ENCODE assay signal across 18 cellular contexts in genomic region chr5:144712090-144712489, GRCh38.
DNase-seq lines count a peak whose midpoint lies in the region; ATAC-seq, FAIRE-seq and TF ChIP-seq lines count a peak whose summit lies in the region.
"Had no signal": no experiment of that assay in that cellular context is flagged by ENCODE, and none has a peak within 500 bp of the region (broad histone marks: within the 10 kb centered on the region; RNA-seq: fewer than 3 reads in every experiment).

No MANE protein-coding gene starts in this region.

- DNase-seq in GM12878 (ENCODE audit: low read depth, low spot score) (peak; percentile 15), kidney tubule cell (ENCODE audit: low spot score) (no peak), HK-2 (ENCODE audit: unreplicated experiment) (no peak), NCI-H2227 (lab: John Stamatoyannopoulos, UW; ENCODE audit: unreplicated experiment) (no peak), epidermal melanocyte (ENCODE audit: insufficient read length, low spot score) (no peak)
- DNase-seq: activated CD4-positive, CD25-positive, alpha-beta regulatory T cell; activated T-cell treated with anti-CD3 and anti-CD28 coated beads, Interleukin-2, amount 50 U/mL, for 48 hours; Caco-2; mammary epithelial cell; NCI-H2171 treated with DMSO at 0.1 percent for 48 hours; posterior cingulate gyrus; stimulated activated CD4-positive, alpha-beta T cell treated with anti-CD3 and anti-CD28 coated beads, Interleukin-1b, Interleukin-23, amount 100 ng/mL, for 48 hours; stimulated activated naive CD8-positive, alpha-beta T cell treated with anti-CD3 and anti-CD28 coated beads, Interleukin-15, Interleukin-2, amounts not matched to agents 100 U/mL and 50 U/mL, for 24 hours had no signal

- H3K27ac ChIP-seq in GM12878 (ENCODE audit: control insufficient read depth, insufficient read depth), result no peak overlapping the region
- H3K27ac ChIP-seq: KMS-11 had no signal

- CTCF ChIA-PET in GM12878 (lab: Yijun Ruan, JAX), result no interaction called here

- H3K4me1 ChIP-seq in GM12878 (ENCODE audit: control insufficient read depth, insufficient read depth, low read length), result no peaks in the 10 kb centered on the region
- H3K4me1 ChIP-seq: Caco-2 had no signal

- no peak overlapping the region for H3K4me2 ChIP-seq in GM12878 (ENCODE audit: control insufficient read depth, insufficient read depth)
- H3K4me2 ChIP-seq: KMS-11 had no signal

- no peaks in the 10 kb centered on the region for H3K79me2 ChIP-seq in GM12878 (ENCODE audit: control insufficient read depth, insufficient read depth, low read length)

- no peak for TF ChIP-seq RAD21 in GM12878 (IDR thresholded peaks at IDR 0.05; ENCODE audit: insufficient read depth, low read depth, low read length)

- H3K36me3 ChIP-seq in GM12878 (ENCODE audit: control insufficient read depth in 2 of 2, insufficient read depth in 2 of 2, low read length in 1 of 2), result no peaks in the 10 kb centered on the region

- SMC1A ChIA-PET in GM12878 (lab: Charles Lee; ENCODE audit: uncharacterized antibody, unreplicated experiment), result no interaction called here

- H2AFZ ChIP-seq in GM12878 (ENCODE audit: control insufficient read depth, low read depth, low read length), result no peak overlapping the region

- RAD21 ChIA-PET in GM12878 (lab: Charles Lee; ENCODE audit: unreplicated experiment), result no interaction called here

- H3K9me3 ChIP-seq in GM12878 (replicated peaks; ENCODE audit: control insufficient read depth, insufficient read depth, low read length), result no peaks in the 10 kb centered on the region
- H3K9me3 ChIP-seq: Caco-2 had no signal

- no peak overlapping the region for H3K4me3 ChIP-seq in GM12878

- no peak for TF ChIP-seq CTCF in GM12878 (IDR thresholded peaks at IDR 0.05 in 2 of 3, conservative IDR thresholded peaks at IDR 0.05 in 1 of 3; ENCODE audit: control insufficient read depth in 2 of 3, extremely low read depth in 1 of 3, insufficient read depth in 1 of 3, low read depth in 3 of 3, low read length in 3 of 3)

- 0% methylated on average over 3 of the region's 3 CpGs for WGBS in GM12878 (ENCODE audit: insufficient coverage, insufficient replicate concordance, low lambda C conversion rate, missing lambda C conversion rate)

- no peak for FAIRE-seq in GM12878 (lab: Jason Lieb, UNC)
- FAIRE-seq: endothelial cell of umbilical vein had no signal

- POLR2A ChIA-PET in GM12878 (lab: Charles Lee), result no interaction called here

- no TSS peak for BruUV-seq in GM12878 (replicated peaks; lab: Mats Ljungman, UMichigan)

- no peak for TF ChIP-seq EP300 in GM12878 (IDR thresholded peaks at IDR 0.05; ENCODE audit: borderline replicate concordance in 1 of 2, control insufficient read depth in 1 of 2, low read depth in 2 of 2, low read length in 2 of 2)

- intact Hi-C loops in GM12878 (cut with micrococcal nuclease; ENCODE audit: unreplicated experiment), result no loop called here

- H3K9ac ChIP-seq in GM12878 (ENCODE audit: control insufficient read depth, insufficient read depth, low read length), result no peak overlapping the region
- H3K9ac ChIP-seq: KMS-11 had no signal

- in situ Hi-C loops in GM12878 (cut with MboI), result no loop called here

- H4K20me1 ChIP-seq in GM12878 (ENCODE audit: control insufficient read depth, insufficient read depth), result no peaks in the 10 kb centered on the region

- ATAC-seq in GM18868 (IDR thresholded peaks at IDR 0.05; ENCODE audit: unreplicated experiment) (peak; percentile 95), GM21737 (IDR thresholded peaks at IDR 0.05; ENCODE audit: unreplicated experiment) (peak; percentile 76), HG03432 (IDR thresholded peaks at IDR 0.05; ENCODE audit: unreplicated experiment) (peak; percentile 94), GM12878 (peak; percentile 78)
- ATAC-seq: stimulated activated naive CD8-positive, alpha-beta T cell treated with anti-CD3 and anti-CD28 coated beads, Interleukin-15, Interleukin-2, amounts not matched to agents 100 U/mL and 50 U/mL, for 24 hours had no signal

- TF ChIP-seq POLR2A in GM12878 (IDR thresholded peaks at IDR 0.05; ENCODE audit: low read depth, low read length), result no peak

- H3K27me3 ChIP-seq in GM12878 (replicated peaks in 1 of 2; ENCODE audit: control insufficient read depth in 2 of 2, insufficient read depth in 2 of 2, low read length in 1 of 2), result no peaks in the 10 kb centered on the region

TF ChIP-seq in GM12878, 131 proteins besides CTCF, POLR2A, EP300 and RAD21 (continues in another document):
- no peak for TF ChIP-seq PKNOX1 (IDR thresholded peaks at IDR 0.05)
- TF ChIP-seq BACH1 (IDR thresholded peaks at IDR 0.05; ENCODE audit: borderline replicate concordance), result no peak
- TF ChIP-seq PBX3 (IDR thresholded peaks at IDR 0.05; ENCODE audit: insufficient replicate concordance, low read depth, low read length), result no peak
- no peak for TF ChIP-seq RELB (IDR thresholded peaks at IDR 0.05; ENCODE audit: low read depth)
- no peak for TF ChIP-seq REST (IDR thresholded peaks at IDR 0.05; ENCODE audit: low read depth, low read length)
- TF ChIP-seq NRF1 (conservative IDR thresholded peaks at IDR 0.05; ENCODE audit: low read depth, low read length), result no peak
- TF ChIP-seq CBX3 (IDR thresholded peaks at IDR 0.05; ENCODE audit: borderline replicate concordance, low read depth), result no peak
- TF ChIP-seq ZZZ3 (IDR thresholded peaks at IDR 0.05; ENCODE audit: control insufficient read depth, insufficient read length, low read depth), result no peak
- no peak for TF ChIP-seq POLR2AphosphoS2 (IDR thresholded peaks at IDR 0.05; ENCODE audit: low read depth, low read length)
- TF ChIP-seq NR2C1 (IDR thresholded peaks at IDR 0.05), result no peak
